ENCODE assay signal across 1 cellular context in genomic region chr1:211330282-211330936, GRCh38.
TF ChIP-seq lines count a peak whose summit lies in the region.

No MANE protein-coding gene starts in this region.

TF ChIP-seq in GM12878, 131 proteins besides CTCF, POLR2A, EP300 and RAD21:
- TF ChIP-seq RFX5 (IDR thresholded peaks at IDR 0.05; ENCODE audit: low read depth, low read length) (no peak), ATF7 (IDR thresholded peaks at IDR 0.05; ENCODE audit: low read depth) (no peak)
